8 cellular contexts compared by ENCODE assay signal in the genomic region with DNA sequence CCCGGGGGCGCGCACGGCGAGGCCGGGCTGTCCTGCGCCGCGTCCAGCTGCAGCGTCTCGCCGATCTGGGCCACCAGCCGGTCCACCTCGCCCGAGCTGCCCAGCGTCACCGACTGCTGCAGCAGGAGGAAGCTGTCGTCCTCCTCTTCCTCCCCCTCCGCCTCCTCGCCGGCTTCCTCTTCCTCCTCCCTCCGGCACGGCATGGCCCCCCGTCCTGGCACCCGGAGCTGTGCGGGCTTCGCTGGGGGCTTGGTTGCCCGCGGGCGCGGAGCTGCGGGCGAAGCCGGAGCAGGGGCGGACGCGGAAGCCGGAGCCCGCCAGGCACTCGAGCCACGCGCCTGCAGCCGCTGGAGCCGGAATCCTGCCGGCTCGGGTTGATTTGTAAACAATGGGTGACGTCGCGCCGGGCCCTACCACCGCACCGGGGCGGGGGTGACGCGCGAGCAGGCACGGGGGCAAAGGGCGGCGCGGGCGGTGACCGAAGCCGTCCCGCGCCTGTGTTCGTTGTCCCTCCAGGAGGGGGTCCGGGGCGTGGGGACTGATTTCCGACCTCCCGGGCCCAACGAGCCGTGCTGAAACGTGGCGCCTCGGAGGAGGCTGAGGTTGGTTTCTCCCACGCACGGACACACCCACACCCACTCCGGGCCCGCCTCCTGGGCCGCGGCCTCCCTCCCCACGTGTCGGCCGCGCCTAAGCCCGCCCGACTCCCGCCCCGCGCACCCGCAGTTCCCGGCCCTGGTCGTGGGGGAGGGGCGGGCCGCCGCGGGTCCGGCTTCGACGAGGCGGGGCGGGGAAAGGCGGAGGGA. TPM values are rescaled to one million over a fixed set of nuclear protein-coding genes. Genes with fewer than 3 reads are reported as not detected.
A peak's percentile ranks its signal among the peaks of the same experiment; 100 is the strongest.
DNase-seq lines count a peak whose midpoint lies in the region; ATAC-seq and TF ChIP-seq lines count a peak whose summit lies in the region.

TSS of gene FRAT2 (minus strand) at position 360 of the 806 bp plus-strand sequence. CDS start at position 203, 157 bp downstream.

- peak; percentile 85 for ATAC-seq in HG02610 (IDR thresholded peaks at IDR 0.05; ENCODE audit: unreplicated experiment)
- peak; percentile 97 for ATAC-seq in left cardiac atrium
- ATAC-seq in upper lobe of right lung: peak; percentile 95

- H3K4me1 ChIP-seq in upper lobe of right lung: peaks cover 53% of the 10 kb centered on the region

- H3K4me1 Mint-ChIP-seq in T-helper 1 cell treated with Interleukin-12 subunit alpha and Interleukin-12 subunit beta and Interleukin-4 antibody, amounts not matched to agents 30 μg/mL and 1 μg/mL, for 36 hours (ENCODE audit: low read depth): peaks cover 27% of the 10 kb centered on the region
- peaks cover 46% of the 10 kb centered on the region for H3K4me1 Mint-ChIP-seq in progenitor cell of endocrine pancreas (ENCODE audit: low read depth)

- intact Hi-C loops in left cardiac atrium (cut with DNase I) (loop anchor here (5.0 to 10.0 kb wide), 2 partner anchors 42 to 50 kb away; partner anchors contain the start of gene ARHGAP19 (in 1 of the 2)), upper lobe of right lung (cut with DNase I) (no loop called here)

- peak within 1 kb of the TSS; percentile 86 for H3K27ac Mint-ChIP-seq in T-helper 1 cell treated with Interleukin-12 subunit alpha and Interleukin-12 subunit beta and Interleukin-4 antibody, amounts not matched to agents 30 μg/mL and 1 μg/mL, for 36 hours
- peak within 1 kb of the TSS; percentile 98 for H3K27ac Mint-ChIP-seq in progenitor cell of endocrine pancreas

- peak within 1 kb of the TSS; percentile 85 for H3K4me3 Mint-ChIP-seq in T-helper 1 cell treated with Interleukin-12 subunit alpha and Interleukin-12 subunit beta and Interleukin-4 antibody, amounts not matched to agents 30 μg/mL and 1 μg/mL, for 36 hours
- peak within 1 kb of the TSS; percentile 86 for H3K4me3 Mint-ChIP-seq in progenitor cell of endocrine pancreas (ENCODE audit: low read depth)

- peak; percentile 55 for DNase-seq in NCI-H1092 (lab: John Stamatoyannopoulos, UW)
- peak; percentile 78 for DNase-seq in amniotic stem cell (lab: John Stamatoyannopoulos, UW)
- peak; percentile 91 for DNase-seq in left cardiac atrium
- peak; percentile 82 for DNase-seq in progenitor cell of endocrine pancreas (ENCODE audit: low spot score, unreplicated experiment)
- DNase-seq in upper lobe of right lung: peak; percentile 97

- peaks cover 12% of the 10 kb centered on the region for H3K36me3 Mint-ChIP-seq in T-helper 1 cell treated with Interleukin-12 subunit alpha and Interleukin-12 subunit beta and Interleukin-4 antibody, amounts not matched to agents 30 μg/mL and 1 μg/mL, for 36 hours (ENCODE audit: low read depth)
- H3K36me3 Mint-ChIP-seq in progenitor cell of endocrine pancreas (ENCODE audit: insufficient read depth): peaks cover 6% of the 10 kb centered on the region

- peaks cover 25% of the 10 kb centered on the region for H3K27me3 Mint-ChIP-seq in T-helper 1 cell treated with Interleukin-12 subunit alpha and Interleukin-12 subunit beta and Interleukin-4 antibody, amounts not matched to agents 30 μg/mL and 1 μg/mL, for 36 hours (ENCODE audit: low read depth)
- H3K27me3 Mint-ChIP-seq in progenitor cell of endocrine pancreas: no peaks in the 10 kb centered on the region

- peaks cover 4% of the 10 kb centered on the region for H3K36me3 ChIP-seq in upper lobe of right lung

- H3K9me3 ChIP-seq in upper lobe of right lung: no peaks in the 10 kb centered on the region

- H3K27ac ChIP-seq in upper lobe of right lung: peak within 1 kb of the TSS; percentile 97

- TF ChIP-seq CTCF in GM12875 (IDR thresholded peaks at IDR 0.05; ENCODE audit: borderline replicate concordance, insufficient read depth, low read depth, low read length) (no peak), progenitor cell of endocrine pancreas (IDR thresholded peaks at IDR 0.05; ENCODE audit: unreplicated experiment) (no peak), upper lobe of right lung (IDR thresholded peaks at IDR 0.05) (no peak)

- H3K27me3 ChIP-seq in upper lobe of right lung: no peaks in the 10 kb centered on the region

- H3K9me3 Mint-ChIP-seq in T-helper 1 cell treated with Interleukin-12 subunit alpha and Interleukin-12 subunit beta and Interleukin-4 antibody, amounts not matched to agents 30 μg/mL and 1 μg/mL, for 36 hours: no peaks in the 10 kb centered on the region
- H3K9me3 Mint-ChIP-seq in progenitor cell of endocrine pancreas (ENCODE audit: low read depth): no peaks in the 10 kb centered on the region

- peak within 1 kb of the TSS; percentile 77 for H3K4me3 ChIP-seq in GM12875 (ENCODE audit: low read depth, low read length)
- peak within 1 kb of the TSS; percentile 81 for H3K4me3 ChIP-seq in upper lobe of right lung

RNA-seq across cellular contexts. Expression of gene FRAT2, which starts in this region (rescaled TPM):
- 1 to 10 TPM; 4.9 to 7.6 TPM for total RNA-seq in left cardiac atrium
- 37.7 and 38.7 TPM in 2 replicates for total RNA-seq in progenitor cell of endocrine pancreas
- 20.4 TPM for total RNA-seq in upper lobe of right lung

Comparison
In these comparisons a context has a peak if more than half of its experiments do, and no peak if none do; other contexts are left out.
1. Peak in every context shown above with its lines: DNase-seq, ATAC-seq, H3K4me3 ChIP-seq and H3K27ac ChIP-seq.